In genomic region chr16:72999541-73000019, GRCh38 we compare ENCODE assay signal across 2 cellular contexts.
TF ChIP-seq lines count a peak whose summit lies in the region.

No MANE protein-coding gene starts in this region.

TF ChIP-seq in HepG2, 621 proteins besides CTCF, POLR2A, EP300 and RAD21 (continues in another document):
- TF ChIP-seq ZNF383 (CRISPR knock-in tag; IDR thresholded peaks at IDR 0.05; ENCODE audit: borderline replicate concordance) (peak; percentile 54; the same call in 1 of the 2 replicates), TEF (CRISPR knock-in tag; IDR thresholded peaks at IDR 0.05) (no peak), MXD1 (CRISPR knock-in tag; IDR thresholded peaks at IDR 0.05) (0 out of 2 replicates have a peak, but pooled peaks have one; percentile 34), HMGXB4 (CRISPR knock-in tag; IDR thresholded peaks at IDR 0.05; ENCODE audit: borderline replicate concordance in 1 of 2, low read depth in 1 of 2) (0 out of 4 replicates have a peak, but pooled peaks of 1 of the 2 experiments have one; percentile 28), ZNF407 (CRISPR knock-in tag; IDR thresholded peaks at IDR 0.05; ENCODE audit: not compliant biosample characterization) (peak; percentile 9), ZNF770 (CRISPR knock-in tag; IDR thresholded peaks at IDR 0.05) (peak; percentile 3; the same call in 1 of the 2 replicates), ZNF660 (CRISPR knock-in tag; IDR thresholded peaks at IDR 0.05; ENCODE audit: borderline replicate concordance, low read depth) (no peak), SRSF1 (optimal IDR thresholded peaks at IDR 0.05; ENCODE audit: low read depth, low read length) (peak; percentile 21)

TF ChIP-seq in WTC11, 78 proteins besides CTCF, POLR2A, EP300 and RAD21:
- TF ChIP-seq ELF4 (CRISPR knock-in tag; IDR thresholded peaks at IDR 0.05; ENCODE audit: low read depth) (no peak), PREB (CRISPR knock-in tag; IDR thresholded peaks at IDR 0.05; ENCODE audit: borderline replicate concordance) (no peak), ZNF138 (CRISPR knock-in tag; conservative IDR thresholded peaks at IDR 0.05) (no peak), ZNF423 (CRISPR knock-in tag; IDR thresholded peaks at IDR 0.05) (no peak), CBFB (CRISPR knock-in tag; IDR thresholded peaks at IDR 0.05; ENCODE audit: low read depth) (no peak), RELA (CRISPR knock-in tag; IDR thresholded peaks at IDR 0.05; ENCODE audit: borderline replicate concordance) (no peak), ZNF317 (CRISPR knock-in tag; IDR thresholded peaks at IDR 0.05; ENCODE audit: borderline replicate concordance, low read depth) (no peak), CREM (CRISPR knock-in tag; IDR thresholded peaks at IDR 0.05) (no peak), FOXK1 (CRISPR knock-in tag; IDR thresholded peaks at IDR 0.05) (no peak), ZNF425 (CRISPR knock-in tag; conservative IDR thresholded peaks at IDR 0.05) (no peak), KAT7 (CRISPR knock-in tag; IDR thresholded peaks at IDR 0.05; ENCODE audit: borderline replicate concordance) (no peak), MLX (CRISPR knock-in tag; IDR thresholded peaks at IDR 0.05) (no peak)
